8 cellular contexts compared by ENCODE assay signal in the genomic region with DNA sequence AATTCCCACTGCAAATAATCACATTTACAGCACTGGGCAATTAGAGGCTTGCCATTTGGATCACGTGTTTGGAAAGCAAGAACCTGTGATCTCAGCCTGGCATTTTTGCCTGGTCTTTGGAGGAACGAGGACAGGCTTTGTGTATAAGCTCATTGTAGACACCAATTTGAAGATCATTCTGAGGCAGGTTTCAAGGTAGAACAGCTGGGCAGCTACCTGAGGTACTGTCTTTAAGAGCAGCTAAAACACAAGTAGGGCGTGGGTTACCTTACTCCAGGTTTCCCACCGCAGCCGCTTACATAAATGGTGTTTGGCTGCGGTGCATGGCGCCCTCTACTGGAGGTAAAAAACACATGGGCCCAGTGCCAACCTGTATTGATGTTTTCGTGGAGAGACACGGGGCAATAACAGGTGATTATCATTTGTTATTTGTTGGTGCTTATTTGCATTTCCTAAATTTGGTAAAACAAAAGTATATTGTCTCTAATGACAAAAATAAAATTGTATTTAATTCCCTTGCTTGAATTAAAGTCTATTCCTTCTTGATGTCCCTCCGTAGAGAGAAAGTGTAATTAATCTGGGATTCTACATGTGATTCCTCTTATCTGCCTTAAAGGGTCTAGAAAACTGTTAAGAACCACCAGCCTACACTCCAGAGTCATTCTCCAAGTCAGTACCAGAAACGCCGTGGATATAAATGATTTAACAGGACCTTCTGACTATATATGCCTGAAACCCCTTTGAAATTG.
A peak's percentile ranks its signal among the peaks of the same experiment; 100 is the strongest.
DNase-seq lines count a peak whose midpoint lies in the region; ATAC-seq and TF ChIP-seq lines count a peak whose summit lies in the region.

No MANE protein-coding gene starts in this region.

- peak; percentile 47 to 69 (median 58) for DNase-seq in CD4-positive, alpha-beta T cell
- DNase-seq in NCI-H69 (lab: John Stamatoyannopoulos, UW): peak; percentile 90
- DNase-seq in activated CD4-positive, alpha-beta memory T cell treated with anti-CD3 and anti-CD28 coated beads, Interleukin-2, amount 10 ng/mL, durations not matched to agents 7 days and 5 days: peak; percentile 78
- DNase-seq in effector memory CD8-positive, alpha-beta T cell: peak; percentile 66 to 73 (median 71)
- peak; percentile 70 for DNase-seq in mesenchymal stem cell
- DNase-seq in stimulated activated CD8-positive, alpha-beta memory T cell treated with anti-CD3 and anti-CD28 coated beads, Interleukin-15, amount 100 ng/mL, for 24 hours (ENCODE audit: low read depth): peak; percentile 26

- no peak overlapping the region for H3K4me3 Mint-ChIP-seq in CD4-positive, alpha-beta T cell
- H3K4me3 Mint-ChIP-seq in activated CD4-positive, alpha-beta memory T cell treated with anti-CD3 and anti-CD28 coated beads, Interleukin-2, amount 10 ng/mL, durations not matched to agents 7 days and 5 days: no peak overlapping the region
- no peak overlapping the region for H3K4me3 Mint-ChIP-seq in effector memory CD8-positive, alpha-beta T cell

- H3K4ac ChIP-seq in mesenchymal stem cell (ENCODE audit: low read depth in 1 of 2, low read length in 2 of 2): no peak overlapping the region

- H3K27me3 Mint-ChIP-seq in CD4-positive, alpha-beta T cell: peaks cover 24% of the 10 kb centered on the region
- peaks cover 21% of the 10 kb centered on the region for H3K27me3 Mint-ChIP-seq in activated CD4-positive, alpha-beta memory T cell treated with anti-CD3 and anti-CD28 coated beads, Interleukin-2, amount 10 ng/mL, durations not matched to agents 7 days and 5 days
- H3K27me3 Mint-ChIP-seq in effector memory CD8-positive, alpha-beta T cell: peaks cover 12 to 30% of the 10 kb centered on the region in 2 donors

- H3K36me3 Mint-ChIP-seq in CD4-positive, alpha-beta T cell (ENCODE audit: low read depth): no peaks in the 10 kb centered on the region
- no peaks in the 10 kb centered on the region for H3K36me3 Mint-ChIP-seq in activated CD4-positive, alpha-beta memory T cell treated with anti-CD3 and anti-CD28 coated beads, Interleukin-2, amount 10 ng/mL, durations not matched to agents 7 days and 5 days (ENCODE audit: low read depth)
- no peaks in the 10 kb centered on the region for H3K36me3 Mint-ChIP-seq in effector memory CD8-positive, alpha-beta T cell (ENCODE audit: insufficient read depth)

- no peak overlapping the region for H4K91ac ChIP-seq in mesenchymal stem cell (ENCODE audit: low read length)

- POLR2A ChIA-PET in CD4-positive, alpha-beta T cell (lab: Charles Lee): no interaction called here
- POLR2A ChIA-PET in activated CD4-positive, alpha-beta memory T cell treated with anti-CD3 and anti-CD28 coated beads, Interleukin-2, amount 10 ng/mL, durations not matched to agents 7 days and 5 days (lab: Charles Lee): interaction anchor here (1.0 kb wide), 1 partner anchor 147 kb away, joined by 3 read pairs; no protein-coding TSS in a partner anchor

- no peaks in the 10 kb centered on the region for H3K4me1 Mint-ChIP-seq in CD4-positive, alpha-beta T cell (ENCODE audit: low read depth)
- peaks cover 7% of the 10 kb centered on the region for H3K4me1 Mint-ChIP-seq in activated CD4-positive, alpha-beta memory T cell treated with anti-CD3 and anti-CD28 coated beads, Interleukin-2, amount 10 ng/mL, durations not matched to agents 7 days and 5 days
- H3K4me1 Mint-ChIP-seq in effector memory CD8-positive, alpha-beta T cell (ENCODE audit: low read depth in 2 of 2): no peaks in the 10 kb centered on the region

- WGBS in mesenchymal stem cell: 31% methylated on average over 10 of the region's 12 CpGs

- H3K27me3 ChIP-seq in CD4-positive, alpha-beta T cell (ENCODE audit: control insufficient read depth, insufficient read depth, low read length): no peaks in the 10 kb centered on the region
- peaks cover 0 to 9% of the 10 kb centered on the region in 2 experiments for H3K27me3 ChIP-seq in mesenchymal stem cell (ENCODE audit: control insufficient read depth in 1 of 2, insufficient read depth in 1 of 2, low read length in 2 of 2)

- no peak overlapping the region for H3K4me2 ChIP-seq in mesenchymal stem cell (ENCODE audit: low read length, poor library complexity, severe bottlenecking)

- H3K9ac ChIP-seq in mesenchymal stem cell (ENCODE audit: low read length): peak overlapping the region; percentile 54

- no peak overlapping the region for H2BK15ac ChIP-seq in mesenchymal stem cell (ENCODE audit: low read depth, poor library complexity, severe bottlenecking)

- H3K9me3 Mint-ChIP-seq in CD4-positive, alpha-beta T cell: no peaks in the 10 kb centered on the region
- H3K9me3 Mint-ChIP-seq in activated CD4-positive, alpha-beta memory T cell treated with anti-CD3 and anti-CD28 coated beads, Interleukin-2, amount 10 ng/mL, durations not matched to agents 7 days and 5 days: peaks cover 2% of the 10 kb centered on the region
- H3K9me3 Mint-ChIP-seq in effector memory CD8-positive, alpha-beta T cell: peaks cover 0 to 8% of the 10 kb centered on the region in 2 donors

- H3K9me3 ChIP-seq in CD4-positive, alpha-beta T cell (ENCODE audit: control insufficient read depth, low read length): no peaks in the 10 kb centered on the region
- H3K9me3 ChIP-seq in mesenchymal stem cell (ENCODE audit: control insufficient read depth, low read length): peaks cover 14% of the 10 kb centered on the region

- H2BK5ac ChIP-seq in mesenchymal stem cell (ENCODE audit: low read depth, low read length, poor library complexity, severe bottlenecking): no peak overlapping the region

- CTCF ChIA-PET in CD4-positive, alpha-beta T cell (lab: Charles Lee): interaction anchor here (0.6 to 1.4 kb wide), 5 partner anchors 64 to 961 kb away, joined by 3 to 8 read pairs (median 3); a partner anchor contains a TSS
- CTCF ChIA-PET in activated CD4-positive, alpha-beta memory T cell treated with anti-CD3 and anti-CD28 coated beads, Interleukin-2, amount 10 ng/mL, durations not matched to agents 7 days and 5 days (lab: Charles Lee): interaction anchor here (0.6 to 2.6 kb wide), 31 partner anchors 9 to 418 kb away, joined by 3 to 32 read pairs (median 4); a partner anchor contains a TSS

- peak; percentile 78 for TF ChIP-seq CTCF in CD4-positive, alpha-beta T cell (IDR thresholded peaks at IDR 0.05)

- no peak overlapping the region for H3K14ac ChIP-seq in mesenchymal stem cell (ENCODE audit: low read length in 2 of 2)

- H3K23ac ChIP-seq in mesenchymal stem cell (ENCODE audit: low read length in 2 of 2): no peak overlapping the region

- intact Hi-C loops in CD4-positive, alpha-beta T cell (cut with DNase I, micrococcal nuclease): loop anchor here (1.0 to 5.0 kb wide), 8 partner anchors 67 to 388 kb away; a partner anchor contains a TSS

- no peaks in the 10 kb centered on the region for H3K36me3 ChIP-seq in mesenchymal stem cell (ENCODE audit: control insufficient read depth in 1 of 2, insufficient read depth in 2 of 2, low read depth in 1 of 2, low read length in 2 of 2)

- peak; percentile 95 for ATAC-seq in CD4-positive, alpha-beta T cell (ENCODE audit: poor library complexity)
- ATAC-seq in HG02763 (IDR thresholded peaks at IDR 0.05; ENCODE audit: unreplicated experiment) (peak; percentile 42), HG03025 (IDR thresholded peaks at IDR 0.05; ENCODE audit: low FRiP score, unreplicated experiment) (no peak)
- peak; percentile 96 for ATAC-seq in effector memory CD8-positive, alpha-beta T cell (replicated peaks)

- no peaks in the 10 kb centered on the region for H3K79me1 ChIP-seq in mesenchymal stem cell (replicated peaks; ENCODE audit: low read length, poor library complexity, severe bottlenecking)

- H2BK12ac ChIP-seq in mesenchymal stem cell (ENCODE audit: low read length in 2 of 2): no peak overlapping the region

- H2BK120ac ChIP-seq in mesenchymal stem cell (ENCODE audit: low read depth, low read length): no peak overlapping the region

- H3K18ac ChIP-seq in mesenchymal stem cell (ENCODE audit: low read depth in 1 of 2, low read length in 2 of 2): no peak overlapping the region

- peak overlapping the region; percentile 35 for H2AK5ac ChIP-seq in mesenchymal stem cell (ENCODE audit: low read length, severe bottlenecking)

- no peak overlapping the region for H3K27ac Mint-ChIP-seq in CD4-positive, alpha-beta T cell
- no peak overlapping the region for H3K27ac Mint-ChIP-seq in activated CD4-positive, alpha-beta memory T cell treated with anti-CD3 and anti-CD28 coated beads, Interleukin-2, amount 10 ng/mL, durations not matched to agents 7 days and 5 days
- H3K27ac Mint-ChIP-seq in effector memory CD8-positive, alpha-beta T cell: no peak overlapping the region

- H4K8ac ChIP-seq in mesenchymal stem cell (ENCODE audit: low read length): no peak overlapping the region

- no peak overlapping the region for H3K27ac ChIP-seq in CD4-positive, alpha-beta T cell (ENCODE audit: low read depth, low read length)
- H3K27ac ChIP-seq in mesenchymal stem cell (ENCODE audit: low read length, poor library complexity, severe bottlenecking): no peak overlapping the region

- no peak overlapping the region for H2AFZ ChIP-seq in mesenchymal stem cell (ENCODE audit: low read depth, low read length)

- peak overlapping the region in 1 of 2 experiments; percentile 60 for H3K4me3 ChIP-seq in mesenchymal stem cell (ENCODE audit: insufficient read depth in 1 of 2, low read depth in 1 of 2, low read length in 2 of 2)

- H3K4me1 ChIP-seq in mesenchymal stem cell (ENCODE audit: control insufficient read depth, insufficient read depth, low read depth, low read length): peaks cover 4% of the 10 kb centered on the region

Comparison
In these comparisons a context has a peak if more than half of its experiments do, and no peak if none do; other contexts are left out.
1. DNase-seq: peak in every context shown above with its lines; median percentile 90 in NCI-H69; 78 in activated CD4-positive, alpha-beta memory T cell treated with anti-CD3 and anti-CD28 coated beads, Interleukin-2, amount 10 ng/mL, durations not matched to agents 7 days and 5 days; 71 in effector memory CD8-positive, alpha-beta T cell; 70 in mesenchymal stem cell; 58 in CD4-positive, alpha-beta T cell; 26 in stimulated activated CD8-positive, alpha-beta memory T cell treated with anti-CD3 and anti-CD28 coated beads, Interleukin-15, amount 100 ng/mL, for 24 hours.